In genomic region chr14:23307687-23308644, GRCh38 we compare ENCODE assay signal across 6 cellular contexts. TPM values are rescaled to one million over a fixed set of nuclear protein-coding genes. Genes with fewer than 3 reads are reported as not detected.
DNase-seq lines count a peak whose midpoint lies in the region; ATAC-seq and TF ChIP-seq lines count a peak whose summit lies in the region.

No MANE protein-coding gene starts in this region.

- H3K27me3 ChIP-seq in heart left ventricle (no peaks in the 10 kb centered on the region), iPS-20b (ENCODE audit: insufficient read depth, low read length) (peaks cover 14% of the 10 kb centered on the region), upper lobe of right lung (no peaks in the 10 kb centered on the region)

- H3K4me1 ChIP-seq in heart left ventricle (peaks cover 0 to 42% (median 28%) of the 10 kb centered on the region in 12 donors), iPS-20b (ENCODE audit: insufficient read depth, low read length) (0 out of 2 replicates have a peak, but pooled peaks cover 3% of the 10 kb centered on the region), upper lobe of right lung (peaks cover 31% of the 10 kb centered on the region)

- no peak for ATAC-seq in heart left ventricle
- no peak for ATAC-seq in Right ventricle myocardium superior (ENCODE audit: poor library complexity)
- ATAC-seq in upper lobe of right lung: no peak
- no peak for ATAC-seq in GM18511 (IDR thresholded peaks at IDR 0.05; ENCODE audit: unreplicated experiment)
- no peak for ATAC-seq in GM18907 (IDR thresholded peaks at IDR 0.05; ENCODE audit: unreplicated experiment)

- TF ChIP-seq POLR2A in heart left ventricle (IDR thresholded peaks at IDR 0.05): no peak

- WGBS in heart left ventricle, 4 donors: 88 to 91% (median 90%) methylated on average over 22 of the region's 22 CpGs

- intact Hi-C loops in heart left ventricle (cut with DNase I): loop anchor here in 3 of 10 donors (2.0 to 10.0 kb wide), 3 partner anchors 13 to 247 kb away; partner anchors contain the start of genes ACIN1 (in 1 of the 3), C14orf119 (in 1 of the 3), PABPN1 (in 1 of the 3) and THTPA (in 1 of the 3)
- intact Hi-C loops in Right ventricle myocardium superior (cut with DNase I): no loop called here
- intact Hi-C loops in upper lobe of right lung (cut with DNase I): no loop called here

- H3K27ac ChIP-seq in heart left ventricle: peak overlapping the region in 10 of 12 donors; percentile 71 to 94 (median 91)
- H3K27ac ChIP-seq in iPS-20b (ENCODE audit: low read length): no peak overlapping the region
- H3K27ac ChIP-seq in upper lobe of right lung: no peak overlapping the region

- DNase-seq in heart left ventricle (no peak), Right ventricle myocardium superior (no peak), upper lobe of right lung (no peak)

- peak overlapping the region in 8 of 12 donors; percentile 60 to 96 (median 76) for H3K4me3 ChIP-seq in heart left ventricle
- peak overlapping the region; percentile 95 for H3K4me3 ChIP-seq in iPS-20b (ENCODE audit: low read length)
- H3K4me3 ChIP-seq in upper lobe of right lung: peak overlapping the region; percentile 79

- no peaks in the 10 kb centered on the region for H3K9me3 ChIP-seq in heart left ventricle
- no peaks in the 10 kb centered on the region for H3K9me3 ChIP-seq in iPS-20b (ENCODE audit: insufficient read depth, low read depth, low read length)
- no peaks in the 10 kb centered on the region for H3K9me3 ChIP-seq in upper lobe of right lung

- H3K36me3 ChIP-seq in heart left ventricle (peaks cover 0 to 48% (median 29%) of the 10 kb centered on the region in 9 donors), iPS-20b (ENCODE audit: insufficient read depth, low read depth, low read length) (peaks cover 21% of the 10 kb centered on the region), upper lobe of right lung (peaks cover 19% of the 10 kb centered on the region)

- H3K9ac ChIP-seq in iPS-20b (ENCODE audit: low read depth, low read length): peak overlapping the region; percentile 89; the same call in 1 of the 2 replicates

- TF ChIP-seq CTCF in heart left ventricle (IDR thresholded peaks at IDR 0.05): no peak
- TF ChIP-seq CTCF in upper lobe of right lung (IDR thresholded peaks at IDR 0.05): no peak

RNA-seq across cellular contexts. Expression of gene BCL2L2, which starts 1.3 kb away (rescaled TPM):
- 10 to 100 TPM; 30.0 to 40.3 (median 36.7) TPM for total RNA-seq in heart left ventricle
- 10 to 100 TPM; 16.6 to 52.9 TPM for polyA plus RNA-seq in heart left ventricle
- 37.3 TPM for total RNA-seq in Right ventricle myocardium superior
- total RNA-seq in upper lobe of right lung: 53.0 TPM

RNA-seq across cellular contexts. Expression of gene PPP1R3E, which starts 5.3 kb away (rescaled TPM):
- 10 to 100 TPM in 2 of 9 donors, 1 to 10 TPM in 7; 2.9 to 11.4 (median 5.6) TPM for total RNA-seq in heart left ventricle
- 10 to 100 TPM in 1 of 2 donors, 1 to 10 TPM in 1; 2.1 to 10.1 TPM for polyA plus RNA-seq in heart left ventricle
- 6.7 TPM for total RNA-seq in Right ventricle myocardium superior
- 14.6 TPM for total RNA-seq in upper lobe of right lung

RNA-seq across cellular contexts. Expression of gene PABPN1, which starts 13.3 kb away (rescaled TPM):
- 10 to 100 TPM; 23.7 to 85.1 (median 62.5) TPM for total RNA-seq in heart left ventricle
- polyA plus RNA-seq in heart left ventricle: 100 to 1,000 TPM in 1 of 2 donors, 10 to 100 TPM in 1; 48.6 to 102 TPM
- total RNA-seq in Right ventricle myocardium superior: 67.7 TPM
- total RNA-seq in upper lobe of right lung: 118 TPM

RNA-seq across cellular contexts. Expression of gene HOMEZ, which starts 22.0 kb away (rescaled TPM):
- total RNA-seq in heart left ventricle: 10 to 100 TPM in 5 of 9 donors, 1 to 10 TPM in 4; 7.7 to 13.0 (median 10.0) TPM
- 1 to 10 TPM; 6.2 to 9.2 TPM for polyA plus RNA-seq in heart left ventricle
- total RNA-seq in Right ventricle myocardium superior: 6.5 TPM
- total RNA-seq in upper lobe of right lung: 11.0 TPM

RNA-seq across cellular contexts. Expression of gene SLC22A17, which starts 44.7 kb away (rescaled TPM):
- 10 to 100 TPM in 4 of 9 donors, 1 to 10 TPM in 5; 8.5 to 14.9 (median 9.9) TPM for total RNA-seq in heart left ventricle
- 1 to 10 TPM; 7.2 to 9.7 TPM for polyA plus RNA-seq in heart left ventricle
- total RNA-seq in Right ventricle myocardium superior: 10.3 TPM
- 12.1 TPM for total RNA-seq in upper lobe of right lung

Comparison
In these comparisons a context has a peak if more than half of its experiments do, and no peak if none do; other contexts are left out.
1. H3K27ac ChIP-seq: peak in heart left ventricle (10 of 12); none in iPS-20b (single experiment) and upper lobe of right lung (single experiment).
2. Peak in every context shown above with its lines, with median percentiles within 50 percentile points of each other: H3K4me3 ChIP-seq.